ENCODE assay signal across 14 cellular contexts in genomic region chr1:244391761-244392160, GRCh38. TPM values are rescaled to one million over a fixed set of nuclear protein-coding genes. Genes with fewer than 3 reads are reported as not detected.
DNase-seq lines count a peak whose midpoint lies in the region; ATAC-seq lines count a peak whose summit lies in the region.
"Had no signal": no experiment of that assay in that cellular context is flagged by ENCODE, and none has a peak within 500 bp of the region (broad histone marks: within the 10 kb centered on the region; RNA-seq: fewer than 3 reads in every experiment).

No MANE protein-coding gene starts in this region.

- no peak overlapping the region for H3K14ac ChIP-seq in mesenchymal stem cell (ENCODE audit: low read length in 2 of 2)

- no peak overlapping the region for H2BK12ac ChIP-seq in mesenchymal stem cell (ENCODE audit: low read length in 2 of 2)

- no peaks in the 10 kb centered on the region for H3K27me3 ChIP-seq in mesenchymal stem cell (ENCODE audit: control insufficient read depth in 1 of 2, insufficient read depth in 1 of 2, low read length in 2 of 2)
- H3K27me3 ChIP-seq: heart right ventricle, pancreas had no signal

- H2BK5ac ChIP-seq in mesenchymal stem cell (ENCODE audit: low read depth, low read length, poor library complexity, severe bottlenecking), result peak overlapping the region; percentile 45

- H2BK15ac ChIP-seq in mesenchymal stem cell (ENCODE audit: low read depth, poor library complexity, severe bottlenecking), result no peak overlapping the region

- peaks cover 5% of the 10 kb centered on the region for H3K4me1 ChIP-seq in mesenchymal stem cell (ENCODE audit: control insufficient read depth, insufficient read depth, low read depth, low read length)
- H3K4me1 ChIP-seq: heart right ventricle, pancreas had no signal

- no peak overlapping the region for H2BK120ac ChIP-seq in mesenchymal stem cell (ENCODE audit: low read depth, low read length)

- no peak overlapping the region for H4K91ac ChIP-seq in mesenchymal stem cell (ENCODE audit: low read length)

- H3K4me1 Mint-ChIP-seq in activated T-helper 2 cell treated with anti-CD3 and anti-CD28 coated beads, Interferon-gamma antibody, Interleukin-2, Interleukin-4, amounts not matched to agents 10 μg/mL and 5 μg/mL and 100 μg/mL, durations not matched to agents 14 hours and 24 hours and 36 hours (ENCODE audit: low read depth), result peaks cover 2% of the 10 kb centered on the region

- no peaks in the 10 kb centered on the region for H3K9me3 Mint-ChIP-seq in activated T-helper 2 cell treated with anti-CD3 and anti-CD28 coated beads, Interferon-gamma antibody, Interleukin-2, Interleukin-4, amounts not matched to agents 10 μg/mL and 5 μg/mL and 100 μg/mL, durations not matched to agents 14 hours and 24 hours and 36 hours
- H3K9me3 Mint-ChIP-seq: WTC11 had no signal

- H3K4me3 Mint-ChIP-seq in activated T-helper 2 cell treated with anti-CD3 and anti-CD28 coated beads, Interferon-gamma antibody, Interleukin-2, Interleukin-4, amounts not matched to agents 10 μg/mL and 5 μg/mL and 100 μg/mL, durations not matched to agents 14 hours and 24 hours and 36 hours (ENCODE audit: low read depth), result no peak overlapping the region
- H3K4me3 Mint-ChIP-seq: WTC11 had no signal

- WGBS in mesenchymal stem cell, result 96% methylated on average over 5 of the region's 5 CpGs

- no peak overlapping the region for H3K4ac ChIP-seq in mesenchymal stem cell (ENCODE audit: low read depth in 1 of 2, low read length in 2 of 2)

- H3K36me3 ChIP-seq in mesenchymal stem cell (ENCODE audit: control insufficient read depth in 1 of 2, insufficient read depth in 2 of 2, low read depth in 1 of 2, low read length in 2 of 2), result peaks cover 3 to 9% of the 10 kb centered on the region in 2 experiments
- H3K36me3 ChIP-seq: heart right ventricle, pancreas had no signal

- no peak overlapping the region for H3K23ac ChIP-seq in mesenchymal stem cell (ENCODE audit: low read length in 2 of 2)

- peak; percentile 39 for DNase-seq in Daoy (ENCODE audit: low read depth)
- peak; percentile 40 for DNase-seq in NCI-H69 (lab: John Stamatoyannopoulos, UW)
- peak; percentile 54 for DNase-seq in mesenchymal stem cell
- no peak for DNase-seq in NCI-H2171 treated with DMSO at 0.1 percent for 48 hours (lab: John Stamatoyannopoulos, UW)
- no peak for DNase-seq in activated T-helper 2 cell treated with anti-CD3 and anti-CD28 coated beads, Interferon-gamma antibody, Interleukin-2, Interleukin-4, amounts not matched to agents 10 μg/mL and 5 μg/mL and 100 μg/mL, durations not matched to agents 14 hours and 24 hours and 36 hours (ENCODE audit: low spot score)
- no peak for DNase-seq in NCI-H2196 (lab: John Stamatoyannopoulos, UW; ENCODE audit: unreplicated experiment)
- DNase-seq: cortex of kidney, heart right ventricle, left ventricle myocardium superior, pancreas, T-helper 1 cell had no signal

- no peaks in the 10 kb centered on the region for H3K27me3 Mint-ChIP-seq in activated T-helper 2 cell treated with anti-CD3 and anti-CD28 coated beads, Interferon-gamma antibody, Interleukin-2, Interleukin-4, amounts not matched to agents 10 μg/mL and 5 μg/mL and 100 μg/mL, durations not matched to agents 14 hours and 24 hours and 36 hours (ENCODE audit: low read depth)

- ATAC-seq in esophagus mucosa (peak; percentile 27), HG03135 (IDR thresholded peaks at IDR 0.05; ENCODE audit: unreplicated experiment) (no peak)
- ATAC-seq: heart right ventricle, left ventricle myocardium superior, WTC11 had no signal

- no peaks in the 10 kb centered on the region for H3K9me3 ChIP-seq in mesenchymal stem cell (ENCODE audit: control insufficient read depth, low read length)
- H3K9me3 ChIP-seq: heart right ventricle, pancreas had no signal

- no peaks in the 10 kb centered on the region for H3K79me1 ChIP-seq in mesenchymal stem cell (replicated peaks; ENCODE audit: low read length, poor library complexity, severe bottlenecking)

- H2AK5ac ChIP-seq in mesenchymal stem cell (ENCODE audit: low read length, severe bottlenecking), result no peak overlapping the region

- H4K8ac ChIP-seq in mesenchymal stem cell (ENCODE audit: low read length), result no peak overlapping the region

- H3K9ac ChIP-seq in mesenchymal stem cell (ENCODE audit: low read length), result peak overlapping the region; percentile 27

- no peak overlapping the region for H3K4me3 ChIP-seq in mesenchymal stem cell (ENCODE audit: insufficient read depth in 1 of 2, low read depth in 1 of 2, low read length in 2 of 2)
- H3K4me3 ChIP-seq: heart right ventricle, pancreas had no signal

- H3K4me2 ChIP-seq in mesenchymal stem cell (ENCODE audit: low read length, poor library complexity, severe bottlenecking), result no peak overlapping the region

- peaks cover 4% of the 10 kb centered on the region for H3K36me3 Mint-ChIP-seq in activated T-helper 2 cell treated with anti-CD3 and anti-CD28 coated beads, Interferon-gamma antibody, Interleukin-2, Interleukin-4, amounts not matched to agents 10 μg/mL and 5 μg/mL and 100 μg/mL, durations not matched to agents 14 hours and 24 hours and 36 hours (ENCODE audit: low read depth)
- H3K36me3 Mint-ChIP-seq: WTC11 had no signal

- H2AFZ ChIP-seq in mesenchymal stem cell (ENCODE audit: low read depth, low read length), result no peak overlapping the region

- no peak overlapping the region for H3K27ac Mint-ChIP-seq in activated T-helper 2 cell treated with anti-CD3 and anti-CD28 coated beads, Interferon-gamma antibody, Interleukin-2, Interleukin-4, amounts not matched to agents 10 μg/mL and 5 μg/mL and 100 μg/mL, durations not matched to agents 14 hours and 24 hours and 36 hours
- H3K27ac Mint-ChIP-seq: WTC11 had no signal

- peak overlapping the region; percentile 95 for H3K27ac ChIP-seq in mesenchymal stem cell (ENCODE audit: low read length, poor library complexity, severe bottlenecking)
- H3K27ac ChIP-seq: heart right ventricle, pancreas had no signal

- intact Hi-C loops in activated T-helper 2 cell treated with anti-CD3 and anti-CD28 coated beads, Interferon-gamma antibody, Interleukin-2, Interleukin-4, amounts not matched to agents 10 μg/mL and 5 μg/mL and 100 μg/mL, durations not matched to agents 14 hours and 24 hours and 36 hours (cut with micrococcal nuclease), result no loop called here

- H3K18ac ChIP-seq in mesenchymal stem cell (ENCODE audit: low read depth in 1 of 2, low read length in 2 of 2), result no peak overlapping the region

RNA-seq across cellular contexts. Expression of gene ADSS2, which starts 59.9 kb away (rescaled TPM):
- total RNA-seq in Daoy (2014; rRNA removed; shearing (Covaris generic)), result 61.5 and 76.2 TPM in 2 replicates
- total RNA-seq in esophagus mucosa, result 26.3 TPM
- polyA plus RNA-seq in mesenchymal stem cell (2013, experiment 1 of 2), result 28.0 TPM
- 29.9 TPM for polyA plus RNA-seq in mesenchymal stem cell (2013, experiment 2 of 2)
- 66.1 and 66.3 TPM in 2 replicates for total RNA-seq in activated T-helper 2 cell treated with anti-CD3 and anti-CD28 coated beads, Interferon-gamma antibody, Interleukin-2, Interleukin-4, amounts not matched to agents 10 μg/mL and 5 μg/mL and 100 μg/mL, durations not matched to agents 14 hours and 24 hours and 36 hours

Comparison
In these comparisons a context has a peak if more than half of its experiments do, and no peak if none do; other contexts are left out.
1. DNase-seq: peak in Daoy (single experiment), NCI-H69 (single experiment) and mesenchymal stem cell (single experiment); none in NCI-H2171 treated with DMSO at 0.1 percent for 48 hours (single experiment), activated T-helper 2 cell treated with anti-CD3 and anti-CD28 coated beads, Interferon-gamma antibody, Interleukin-2, Interleukin-4, amounts not matched to agents 10 μg/mL and 5 μg/mL and 100 μg/mL, durations not matched to agents 14 hours and 24 hours and 36 hours (single experiment) and NCI-H2196 (single experiment).